1 cellular context compared by ENCODE assay signal in the genomic region with DNA sequence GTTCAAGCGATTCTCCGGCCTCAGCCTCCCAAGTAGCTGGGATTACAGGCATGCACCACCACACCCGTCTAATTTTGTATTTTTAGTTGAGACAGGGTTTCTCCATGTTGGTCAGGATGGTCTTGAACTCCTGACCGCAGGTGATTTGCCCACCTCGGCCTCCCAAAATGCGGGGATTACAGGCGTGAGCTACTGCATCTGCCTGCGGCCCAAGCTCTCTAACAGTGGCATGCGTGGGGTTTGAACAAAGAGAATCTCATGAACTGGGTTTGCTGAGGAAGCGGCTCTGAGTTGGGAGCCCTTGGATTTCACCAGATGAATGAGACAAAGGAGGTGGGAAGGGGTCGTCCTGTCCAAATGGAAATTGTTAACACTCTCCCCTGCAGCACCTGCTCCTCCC.
TF ChIP-seq lines count a peak whose summit lies in the region.

No MANE protein-coding gene starts in this region.

TF ChIP-seq in GM23338, 12 proteins besides CTCF, POLR2A, EP300 and RAD21 (continued from another document):
- no peak for TF ChIP-seq ZNF114 (CRISPR knock-in tag; IDR thresholded peaks at IDR 0.05)
- no peak for TF ChIP-seq EZH2phosphoT487 (IDR thresholded peaks at IDR 0.05; ENCODE audit: unreplicated experiment)
- no peak for TF ChIP-seq POLR2AphosphoS5 (IDR thresholded peaks at IDR 0.05; ENCODE audit: low read depth)
- TF ChIP-seq ZNF462 (CRISPR knock-in tag; IDR thresholded peaks at IDR 0.05): no peak
- TF ChIP-seq JUNB (IDR thresholded peaks at IDR 0.05; ENCODE audit: unreplicated experiment): no peak
- TF ChIP-seq, protein P1, sequence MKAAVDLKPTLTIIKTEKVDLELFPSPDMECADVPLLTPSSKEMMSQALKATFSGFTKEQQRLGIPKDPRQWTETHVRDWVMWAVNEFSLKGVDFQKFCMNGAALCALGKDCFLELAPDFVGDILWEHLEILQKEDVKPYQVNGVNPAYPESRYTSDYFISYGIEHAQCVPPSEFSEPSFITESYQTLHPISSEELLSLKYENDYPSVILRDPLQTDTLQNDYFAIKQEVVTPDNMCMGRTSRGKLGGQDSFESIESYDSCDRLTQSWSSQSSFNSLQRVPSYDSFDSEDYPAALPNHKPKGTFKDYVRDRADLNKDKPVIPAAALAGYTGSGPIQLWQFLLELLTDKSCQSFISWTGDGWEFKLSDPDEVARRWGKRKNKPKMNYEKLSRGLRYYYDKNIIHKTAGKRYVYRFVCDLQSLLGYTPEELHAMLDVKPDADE (IDR thresholded peaks at IDR 0.05): no peak
- TF ChIP-seq EZH2 (IDR thresholded peaks at IDR 0.05; ENCODE audit: low read depth, unreplicated experiment): no peak
- TF ChIP-seq CREB1 (CRISPR knock-in tag; IDR thresholded peaks at IDR 0.05; ENCODE audit: low read depth): no peak
- no peak for TF ChIP-seq NANOG (IDR thresholded peaks at IDR 0.05; ENCODE audit: borderline replicate concordance)
- no peak for TF ChIP-seq ZNF331 (CRISPR knock-in tag; IDR thresholded peaks at IDR 0.05; ENCODE audit: low read depth)
- TF ChIP-seq REST (IDR thresholded peaks at IDR 0.05; ENCODE audit: unreplicated experiment): no peak
